Comparison of ENCODE assay signal across 8 cellular contexts in the genomic region with DNA sequence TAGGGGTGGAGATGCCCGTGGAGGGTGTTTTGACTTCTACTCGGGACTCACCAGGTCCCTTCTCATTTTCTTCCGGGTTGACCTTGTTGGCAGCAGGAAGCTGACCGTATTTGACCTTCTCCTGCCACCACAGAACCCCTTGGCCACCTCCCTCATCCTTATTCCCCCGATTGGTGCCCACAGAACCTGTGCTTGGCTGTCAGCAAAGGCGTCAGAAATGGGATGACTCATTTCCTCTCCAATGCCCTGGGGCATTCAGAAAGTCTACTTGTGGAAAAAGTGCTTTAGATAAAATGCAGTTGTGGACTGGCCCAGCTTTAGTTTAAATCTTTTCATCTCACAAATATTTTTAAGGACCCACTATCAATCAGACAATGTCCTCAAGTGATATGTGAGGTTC.
A peak's percentile ranks its signal among the peaks of the same experiment; 100 is the strongest.
DNase-seq lines count a peak whose midpoint lies in the region; ATAC-seq lines count a peak whose summit lies in the region.

No MANE protein-coding gene starts in this region.

- ATAC-seq in left cardiac atrium (peak in 1 of 2 donors; percentile 84), Right ventricle myocardium inferior (no peak)

- H3K36me3 Mint-ChIP-seq in T-helper 2 cell treated with Interferon-gamma antibody and Interleukin-4, amounts not matched to agents 5 μg/mL and 100 μg/mL, for 36 hours (ENCODE audit: low read depth) = no peaks in the 10 kb centered on the region

- peak; percentile 20 for DNase-seq in left cardiac atrium
- no peak for DNase-seq in Right ventricle myocardium inferior (ENCODE audit: missing footprints)
- peak; percentile 80 for DNase-seq in T-helper 2 cell treated with Interferon-gamma antibody and Interleukin-4, amounts not matched to agents 5 μg/mL and 100 μg/mL, for 36 hours (ENCODE audit: low spot score)
- peak; percentile 35 for DNase-seq in fibroblast of the conjunctiva (ENCODE audit: low read depth)
- DNase-seq in stimulated activated CD8-positive, alpha-beta memory T cell treated with anti-CD3 and anti-CD28 coated beads, Interleukin-4, amount 100 ng/mL, for 24 hours (ENCODE audit: low read depth) = peak; percentile 10
- no peak for DNase-seq in NCI-H82 (lab: John Stamatoyannopoulos, UW)
- DNase-seq in substantia nigra (lab: John Stamatoyannopoulos, UW) = no peak
- DNase-seq in SK-N-DZ (ENCODE audit: low spot score) = no peak

- intact Hi-C loops in left cardiac atrium (cut with DNase I) (no loop called here), Right ventricle myocardium inferior (cut with DNase I) (no loop called here)

- H3K27ac Mint-ChIP-seq in T-helper 2 cell treated with Interferon-gamma antibody and Interleukin-4, amounts not matched to agents 5 μg/mL and 100 μg/mL, for 36 hours = peak overlapping the region; percentile 86

- H3K4me3 Mint-ChIP-seq in T-helper 2 cell treated with Interferon-gamma antibody and Interleukin-4, amounts not matched to agents 5 μg/mL and 100 μg/mL, for 36 hours = peak overlapping the region; percentile 55

- peaks cover 9% of the 10 kb centered on the region for H3K4me1 Mint-ChIP-seq in T-helper 2 cell treated with Interferon-gamma antibody and Interleukin-4, amounts not matched to agents 5 μg/mL and 100 μg/mL, for 36 hours (ENCODE audit: low read depth)

- H3K27me3 Mint-ChIP-seq in T-helper 2 cell treated with Interferon-gamma antibody and Interleukin-4, amounts not matched to agents 5 μg/mL and 100 μg/mL, for 36 hours (ENCODE audit: low read depth) = peaks cover under 1% of the 10 kb centered on the region

- no peaks in the 10 kb centered on the region for H3K9me3 Mint-ChIP-seq in T-helper 2 cell treated with Interferon-gamma antibody and Interleukin-4, amounts not matched to agents 5 μg/mL and 100 μg/mL, for 36 hours

- no peak overlapping the region for H3K27ac ChIP-seq in substantia nigra (ENCODE audit: low read depth, low read length, poor library complexity, severe bottlenecking)

Comparison
In these comparisons a context has a peak if more than half of its experiments do, and no peak if none do; other contexts are left out.
1. DNase-seq: peak in left cardiac atrium (single experiment), T-helper 2 cell treated with Interferon-gamma antibody and Interleukin-4, amounts not matched to agents 5 μg/mL and 100 μg/mL, for 36 hours (single experiment), fibroblast of the conjunctiva (single experiment) and stimulated activated CD8-positive, alpha-beta memory T cell treated with anti-CD3 and anti-CD28 coated beads, Interleukin-4, amount 100 ng/mL, for 24 hours (single experiment); none in Right ventricle myocardium inferior (single experiment), NCI-H82 (single experiment), substantia nigra (0 of 49) and SK-N-DZ (single experiment).